13 cellular contexts compared by ENCODE assay signal in genomic region chr6:20881365-20881764, GRCh38.
A peak's percentile ranks its signal among the peaks of the same experiment; 100 is the strongest.
DNase-seq lines count a peak whose midpoint lies in the region; FAIRE-seq and TF ChIP-seq lines count a peak whose summit lies in the region.
"Had no signal": no experiment of that assay in that cellular context is flagged by ENCODE, and none has a peak within 500 bp of the region (broad histone marks: within the 10 kb centered on the region; RNA-seq: fewer than 3 reads in every experiment).

No MANE protein-coding gene starts in this region.

- H3K4me2 ChIP-seq in H9 (ENCODE audit: insufficient read depth, insufficient read length, low read length): no peak overlapping the region
- H3K4me2 ChIP-seq in H1 (ENCODE audit: insufficient read depth in 1 of 2, low read depth in 2 of 2, low read length in 2 of 2): no peak overlapping the region

- TF ChIP-seq EP300 in H1 (IDR thresholded peaks at IDR 0.05; ENCODE audit: borderline replicate concordance in 1 of 2, low read depth in 2 of 2, low read length in 2 of 2): no peak

- CTCF ChIA-PET in H1 (lab: Charles Lee; ENCODE audit: partially characterized antibody): interaction anchor here (0.8 to 1.1 kb wide), 2 partner anchors 161 to 340 kb away, joined by 3 read pairs; no protein-coding TSS in a partner anchor

- H2AK5ac ChIP-seq in H9 (ENCODE audit: insufficient read length, low read length) (no peak overlapping the region), H1 (ENCODE audit: low read depth, low read length) (no peak overlapping the region)

- H3K36me3 Mint-ChIP-seq in H9 (ENCODE audit: insufficient read depth in 1 of 3, low read depth in 3 of 3): peaks cover 13 to 23% (median 22%) of the 10 kb centered on the region in 3 experiments; a peak in 6 of 7 replicates

- H3K36me3 ChIP-seq in H1 (ENCODE audit: control insufficient read depth in 2 of 4, insufficient read depth in 4 of 4, low read length in 3 of 4) (peaks cover 0 to 4% (median 0%) of the 10 kb centered on the region in 4 experiments; a peak in 2 of 8 replicates), liver (ENCODE audit: control insufficient read depth in 4 of 4, insufficient read depth in 3 of 4, low read depth in 1 of 4, low read length in 3 of 4) (peaks cover 0 to 2% (median 0%) of the 10 kb centered on the region in 4 donors), colonic mucosa (no peaks in the 10 kb centered on the region)
- H3K36me3 ChIP-seq: HAP-1 had no signal

- POLR2A ChIA-PET in H1 (lab: Charles Lee; ENCODE audit: partially characterized antibody): no interaction called here

- no peak overlapping the region for H3K4me3 ChIP-seq in H1 (ENCODE audit: extremely low read depth in 1 of 4, insufficient read depth in 2 of 4, low read depth in 3 of 4, low read length in 4 of 4)
- no peak overlapping the region for H3K4me3 ChIP-seq in liver (ENCODE audit: low read depth in 1 of 3, low read length in 3 of 3)
- H3K4me3 ChIP-seq in colonic mucosa: no peak overlapping the region
- H3K4me3 ChIP-seq: HAP-1 had no signal

- H3K9me3 ChIP-seq in H9 (ENCODE audit: control insufficient read depth, low read depth, low read length) (no peaks in the 10 kb centered on the region), H1 (ENCODE audit: insufficient read depth in 2 of 2, low read depth in 1 of 2, low read length in 1 of 2) (peaks cover 3 to 9% of the 10 kb centered on the region in 2 experiments; a peak in 2 of 4 replicates), liver (ENCODE audit: control insufficient read depth in 4 of 4, low read length in 3 of 4) (peaks cover 3 to 18% (median 9%) of the 10 kb centered on the region in 4 donors), colonic mucosa (no peaks in the 10 kb centered on the region)

- H3K9ac ChIP-seq in H9 (ENCODE audit: extremely low read depth, insufficient read length, low read length) (no peak overlapping the region), H1 (replicated peaks in 1 of 4; ENCODE audit: extremely low read depth in 1 of 4, low read depth in 3 of 4, low read length in 3 of 4) (no peak overlapping the region), liver (ENCODE audit: low read depth in 1 of 2, low read length in 2 of 2) (no peak overlapping the region), colonic mucosa (ENCODE audit: low read depth in 2 of 2, low read length in 2 of 2) (no peak overlapping the region)

- H3K27ac Mint-ChIP-seq in H9: peak overlapping the region in 2 of 3 experiments; percentile 12 to 82; a peak in 3 of 7 replicates
- H3K27ac Mint-ChIP-seq: CD14-positive monocyte; CD8-positive, alpha-beta T cell had no signal

- H3K79me2 ChIP-seq in H9 (ENCODE audit: insufficient read depth, low read length) (no peaks in the 10 kb centered on the region), H1 (ENCODE audit: control insufficient read depth in 1 of 2, insufficient read depth in 2 of 2, low read length in 2 of 2) (no peaks in the 10 kb centered on the region)

- intact Hi-C loops in colonic mucosa (cut with DNase I): no loop called here

- H3K27ac ChIP-seq in H9 (ENCODE audit: insufficient read length, low read depth, low read length) (peak overlapping the region; percentile 95), H1 (ENCODE audit: low read depth, low read length) (no peak overlapping the region), liver (ENCODE audit: low read depth in 1 of 2, low read length in 2 of 2) (peak overlapping the region; percentile 58 to 62), colonic mucosa (no peak overlapping the region)

- TF ChIP-seq CTCF in H9 (conservative IDR thresholded peaks at IDR 0.05) (no peak), H1 (IDR thresholded peaks at IDR 0.05; ENCODE audit: control extremely low read depth in 1 of 3, insufficient read depth in 1 of 3, low read depth in 1 of 3, low read length in 3 of 3) (no peak), liver (IDR thresholded peaks at IDR 0.05; ENCODE audit: low read depth, low read length, missing input control) (no peak), colonic mucosa (IDR thresholded peaks at IDR 0.05) (no peak)

- H2BK120ac ChIP-seq in H9 (ENCODE audit: low read depth, low read length, poor library complexity, severe bottlenecking) (no peak overlapping the region), H1 (replicated peaks; ENCODE audit: low read depth, low read length) (no peak overlapping the region)

- H2BK15ac ChIP-seq in H9 (ENCODE audit: low read depth, low read length) (no peak overlapping the region), H1 (ENCODE audit: low read length) (no peak overlapping the region)

- DNase-seq in H9: no peak
- no peak for DNase-seq in H1 (ENCODE audit: low read depth in 1 of 2, low spot score in 2 of 2)
- no peak for DNase-seq in H54 (ENCODE audit: insufficient read length, low spot score)
- no peak for DNase-seq in colonic mucosa
- DNase-seq in NCI-H446 (lab: John Stamatoyannopoulos, UW): no peak
- DNase-seq: CD8-positive, alpha-beta T cell; COR-L47; IMR-90; KBM-7 had no signal

- H3K79me1 ChIP-seq in H9 (ENCODE audit: insufficient read depth, low read depth, low read length, poor library complexity, severe bottlenecking) (no peaks in the 10 kb centered on the region), H1 (ENCODE audit: low read depth, low read length) (no peaks in the 10 kb centered on the region)

- no CpG with 5 or more reads among the region's 1 CpG for WGBS in H9 (ENCODE audit: extremely low coverage, insufficient read length, low lambda C conversion rate)
- WGBS in H1 (ENCODE audit: extremely low coverage in 1 of 2, insufficient coverage in 1 of 2, insufficient read length in 1 of 2, insufficient replicate concordance in 2 of 2, low coverage in 1 of 2, low lambda C conversion rate in 2 of 2, missing lambda C conversion rate in 1 of 2), 2 experiments: 100% methylated on average over 1 of the region's 1 CpG; no CpG with 5 or more reads in 1 of the 2 experiments
- 32% methylated on average over 1 of the region's 1 CpG for WGBS in liver

- H3T11ph ChIP-seq in H9 (ENCODE audit: low read length): no peak overlapping the region

- H3K18ac ChIP-seq in H9 (ENCODE audit: insufficient read length, low read depth, low read length): no peak overlapping the region
- no peak overlapping the region for H3K18ac ChIP-seq in H1 (ENCODE audit: extremely low read depth, low read length)

- H4K20me1 ChIP-seq in H9 (ENCODE audit: control insufficient read depth, insufficient read depth, insufficient read length) (no peaks in the 10 kb centered on the region), H1 (replicated peaks in 1 of 2; ENCODE audit: control insufficient read depth in 1 of 2, insufficient read depth in 2 of 2, low read length in 2 of 2) (no peaks in the 10 kb centered on the region)

- no peak overlapping the region for H2BK12ac ChIP-seq in H9 (ENCODE audit: insufficient read length, low read depth, low read length)
- H2BK12ac ChIP-seq in H1 (ENCODE audit: low read depth, low read length): no peak overlapping the region

- H4K91ac ChIP-seq in H9 (ENCODE audit: insufficient read length, low read depth, low read length) (no peak overlapping the region), H1 (replicated peaks; ENCODE audit: insufficient read length, low read length) (no peak overlapping the region)

- H3K9me3 Mint-ChIP-seq in H9: peaks cover 12 to 16% of the 10 kb centered on the region in 2 experiments; a peak in 4 of 5 replicates

- no peak for TF ChIP-seq POLR2A in H1 (IDR thresholded peaks at IDR 0.05; ENCODE audit: control extremely low read depth in 1 of 2, low read depth in 2 of 2, low read length in 2 of 2)
- TF ChIP-seq POLR2A in H54 (IDR thresholded peaks at IDR 0.05; ENCODE audit: low read depth, low read length): no peak

- peaks cover 62 to 63% of the 10 kb centered on the region in 2 experiments for H3K4me1 Mint-ChIP-seq in H9
- H3K4me1 Mint-ChIP-seq: CD14-positive monocyte had no signal

- H3K27me3 ChIP-seq in H9 (ENCODE audit: insufficient read depth, low read length) (no peaks in the 10 kb centered on the region), H1 (replicated peaks in 1 of 4; ENCODE audit: control insufficient read depth in 3 of 4, extremely low read depth in 1 of 4, insufficient read depth in 3 of 4, low read length in 3 of 4) (no peaks in the 10 kb centered on the region), liver (ENCODE audit: control insufficient read depth in 4 of 4, insufficient read depth in 4 of 4, low read length in 3 of 4) (no peaks in the 10 kb centered on the region), colonic mucosa (no peaks in the 10 kb centered on the region)

- no peak overlapping the region for H3K4me3 Mint-ChIP-seq in H9
- H3K4me3 Mint-ChIP-seq: CD14-positive monocyte; CD8-positive, alpha-beta T cell had no signal

- H4K5ac ChIP-seq in H9 (ENCODE audit: insufficient read length, low read depth, low read length): no peak overlapping the region
- H4K5ac ChIP-seq in H1 (ENCODE audit: insufficient read length, low read depth, low read length): no peak overlapping the region

- no peaks in the 10 kb centered on the region for H3K27me3 Mint-ChIP-seq in H9 (ENCODE audit: low read depth)

- H2BK20ac ChIP-seq in H9 (ENCODE audit: low read depth, low read length, poor library complexity, severe bottlenecking) (no peak overlapping the region), H1 (ENCODE audit: low read length) (no peak overlapping the region)

- H3K4me1 ChIP-seq in H9 (ENCODE audit: insufficient read depth, low read length): peaks cover 14% of the 10 kb centered on the region; the same call in 1 of the 2 replicates
- H3K4me1 ChIP-seq in H1 (replicated peaks in 1 of 4; ENCODE audit: control insufficient read depth in 3 of 4, insufficient read depth in 4 of 4, low read length in 3 of 4): peaks cover 2 to 14% (median 11%) of the 10 kb centered on the region in 4 experiments; a peak in 5 of 7 replicates
- peaks cover 7 to 38% (median 19%) of the 10 kb centered on the region in 4 donors for H3K4me1 ChIP-seq in liver (ENCODE audit: control insufficient read depth in 4 of 4, insufficient read depth in 4 of 4, low read length in 3 of 4)
- H3K4me1 ChIP-seq in colonic mucosa: no peaks in the 10 kb centered on the region

- H2BK5ac ChIP-seq in H9 (ENCODE audit: insufficient read length, low read length) (no peak overlapping the region), H1 (ENCODE audit: low read depth, low read length) (peak overlapping the region; percentile 78; the same call in 1 of the 2 replicates)

- no peak overlapping the region for H3K56ac ChIP-seq in H9 (ENCODE audit: insufficient read length, low read depth, low read length)
- no peak overlapping the region for H3K56ac ChIP-seq in H1 (replicated peaks; ENCODE audit: insufficient read length, low read depth, low read length)

- H2AFZ ChIP-seq in H9 (ENCODE audit: low read length) (no peak overlapping the region), H1 (ENCODE audit: low read length) (no peak overlapping the region)

- no peak for TF ChIP-seq RAD21 in H1 (IDR thresholded peaks at IDR 0.05 in 1 of 2, conservative IDR thresholded peaks at IDR 0.05 in 1 of 2; ENCODE audit: low read depth in 2 of 2, low read length in 2 of 2)
- TF ChIP-seq RAD21 in liver (IDR thresholded peaks at IDR 0.05): peak in 1 of 2 donors; percentile 33

- no peak overlapping the region for H3K4ac ChIP-seq in H9 (ENCODE audit: low read depth, low read length)
- no peak overlapping the region for H3K4ac ChIP-seq in H1 (replicated peaks; ENCODE audit: insufficient read length, low read depth, low read length)

- H3K14ac ChIP-seq in H9 (ENCODE audit: insufficient read depth, low read length): no peak overlapping the region
- no peak overlapping the region for H3K14ac ChIP-seq in H1 (ENCODE audit: insufficient read length)

- H4K8ac ChIP-seq in H9 (replicated peaks; ENCODE audit: insufficient read length, low read depth, low read length): no peak overlapping the region
- H4K8ac ChIP-seq in H1 (ENCODE audit: extremely low read depth, insufficient read depth, low read length): no peak overlapping the region

- no peak for FAIRE-seq in H1 (lab: Jason Lieb, UNC)
- no peak for FAIRE-seq in H54 (lab: Jason Lieb, UNC)
- FAIRE-seq: HTR-8/SVneo had no signal

- H3K23me2 ChIP-seq in H9 (ENCODE audit: insufficient read length, low read depth, low read length, poor library complexity, severe bottlenecking): no peaks in the 10 kb centered on the region
- no peaks in the 10 kb centered on the region for H3K23me2 ChIP-seq in H1 (ENCODE audit: low read depth, low read length)

- H3K23ac ChIP-seq in H9 (ENCODE audit: insufficient read length, low read depth, low read length): no peak overlapping the region
- no peak overlapping the region for H3K23ac ChIP-seq in H1 (ENCODE audit: insufficient read length)

Comparison
In these comparisons a context has a peak if more than half of its experiments do, and no peak if none do; other contexts are left out.
1. H3K27ac ChIP-seq: peak in H9 (single experiment) and liver (2 of 2); none in H1 (single experiment) and colonic mucosa (single experiment).